Comparison of ENCODE assay signal across 10 cellular contexts in genomic region chr9:137462396-137463193, GRCh38. TPM values are rescaled to one million over a fixed set of nuclear protein-coding genes. Genes with fewer than 3 reads are reported as not detected.
DNase-seq lines count a peak whose midpoint lies in the region; ATAC-seq lines count a peak whose summit lies in the region.
"Had no signal": no experiment of that assay in that cellular context is flagged by ENCODE, and none has a peak within 500 bp of the region (broad histone marks: within the 10 kb centered on the region; RNA-seq: fewer than 3 reads in every experiment).

No MANE protein-coding gene starts in this region.

- H3K4me3 Mint-ChIP-seq in activated naive CD4-positive, alpha-beta T cell treated with anti-CD3 and anti-CD28 coated beads, Interleukin-2, amount 50 U/mL, for 24 hours = peak overlapping the region; percentile 79
- peak overlapping the region; percentile 66 for H3K4me3 Mint-ChIP-seq in stimulated activated effector memory CD8-positive, alpha-beta T cell treated with anti-CD3 and anti-CD28 coated beads, Interleukin-12 subunit alpha, Interleukin-12 subunit beta, amount 100 ng/mL, for 72 hours

- no peaks in the 10 kb centered on the region for H3K9me3 Mint-ChIP-seq in activated naive CD4-positive, alpha-beta T cell treated with anti-CD3 and anti-CD28 coated beads, Interleukin-2, amount 50 U/mL, for 24 hours
- H3K9me3 Mint-ChIP-seq in stimulated activated effector memory CD8-positive, alpha-beta T cell treated with anti-CD3 and anti-CD28 coated beads, Interleukin-12 subunit alpha, Interleukin-12 subunit beta, amount 100 ng/mL, for 72 hours = no peaks in the 10 kb centered on the region
- H3K9me3 Mint-ChIP-seq: T-helper 1 cell treated with Interleukin-12 subunit alpha and Interleukin-12 subunit beta and Interleukin-4 antibody, amounts not matched to agents 30 μg/mL and 1 μg/mL, for 36 hours had no signal

- no peaks in the 10 kb centered on the region for H3K27me3 Mint-ChIP-seq in activated naive CD4-positive, alpha-beta T cell treated with anti-CD3 and anti-CD28 coated beads, Interleukin-2, amount 50 U/mL, for 24 hours

- no peak for ATAC-seq in stimulated activated effector memory CD8-positive, alpha-beta T cell treated with anti-CD3 and anti-CD28 coated beads, Interleukin-12 subunit alpha, Interleukin-12 subunit beta, amount 100 ng/mL, for 72 hours
- no peak for ATAC-seq in HG03378 (IDR thresholded peaks at IDR 0.05; ENCODE audit: unreplicated experiment)

- H3K36me3 Mint-ChIP-seq in activated naive CD4-positive, alpha-beta T cell treated with anti-CD3 and anti-CD28 coated beads, Interleukin-2, amount 50 U/mL, for 24 hours = no peaks in the 10 kb centered on the region
- peaks cover 12% of the 10 kb centered on the region for H3K36me3 Mint-ChIP-seq in stimulated activated effector memory CD8-positive, alpha-beta T cell treated with anti-CD3 and anti-CD28 coated beads, Interleukin-12 subunit alpha, Interleukin-12 subunit beta, amount 100 ng/mL, for 72 hours

- peak overlapping the region; percentile 82 for H3K27ac Mint-ChIP-seq in activated naive CD4-positive, alpha-beta T cell treated with anti-CD3 and anti-CD28 coated beads, Interleukin-2, amount 50 U/mL, for 24 hours
- peak overlapping the region; percentile 92 for H3K27ac Mint-ChIP-seq in stimulated activated effector memory CD8-positive, alpha-beta T cell treated with anti-CD3 and anti-CD28 coated beads, Interleukin-12 subunit alpha, Interleukin-12 subunit beta, amount 100 ng/mL, for 72 hours

- peaks cover 29% of the 10 kb centered on the region for H3K4me1 Mint-ChIP-seq in activated naive CD4-positive, alpha-beta T cell treated with anti-CD3 and anti-CD28 coated beads, Interleukin-2, amount 50 U/mL, for 24 hours
- H3K4me1 Mint-ChIP-seq in stimulated activated effector memory CD8-positive, alpha-beta T cell treated with anti-CD3 and anti-CD28 coated beads, Interleukin-12 subunit alpha, Interleukin-12 subunit beta, amount 100 ng/mL, for 72 hours = peaks cover 32% of the 10 kb centered on the region

- DNase-seq in activated naive CD4-positive, alpha-beta T cell treated with Interleukin-2 at 50 U/mL for 16 hours = no peak
- DNase-seq in NCI-H1694 (lab: John Stamatoyannopoulos, UW) (peak; percentile 71), cerebellum (ENCODE audit: low spot score) (peak; percentile 90), T-helper 1 cell (no peak), NCI-H2107 treated with DMSO at 0.1 percent for 48 hours (lab: John Stamatoyannopoulos, UW; ENCODE audit: unreplicated experiment) (no peak)
- DNase-seq in stimulated activated effector memory CD8-positive, alpha-beta T cell treated with anti-CD3 and anti-CD28 coated beads, Interleukin-12 subunit alpha, Interleukin-12 subunit beta, amount 100 ng/mL, for 72 hours (ENCODE audit: low spot score in 2 of 2) = no peak
- DNase-seq: mammary epithelial cell had no signal

RNA-seq across cellular contexts. Expression of gene NSMF, which starts 3.5 kb away (rescaled TPM):
- 26.7 TPM for total RNA-seq in cerebellum

RNA-seq across cellular contexts. Expression of gene ENTPD8, which starts 21.4 kb away (rescaled TPM):
- 0.09 TPM for total RNA-seq in cerebellum

RNA-seq across cellular contexts. Expression of gene NOXA1, which starts 39.4 kb away (rescaled TPM):
- total RNA-seq in cerebellum = 1.5 TPM

RNA-seq across cellular contexts. Expression of gene EXD3, which starts 39.6 kb away (rescaled TPM):
- 15.2 TPM for total RNA-seq in cerebellum

Comparison
In these comparisons a context has a peak if more than half of its experiments do, and no peak if none do; other contexts are left out.
1. DNase-seq: peak in NCI-H1694 (single experiment) and cerebellum (single experiment); none in activated naive CD4-positive, alpha-beta T cell treated with Interleukin-2 at 50 U/mL for 16 hours (single experiment), stimulated activated effector memory CD8-positive, alpha-beta T cell treated with anti-CD3 and anti-CD28 coated beads, Interleukin-12 subunit alpha, Interleukin-12 subunit beta, amount 100 ng/mL, for 72 hours (0 of 2), T-helper 1 cell (0 of 5) and NCI-H2107 treated with DMSO at 0.1 percent for 48 hours (single experiment).